ENCODE assay signal across 19 cellular contexts in the genomic region with DNA sequence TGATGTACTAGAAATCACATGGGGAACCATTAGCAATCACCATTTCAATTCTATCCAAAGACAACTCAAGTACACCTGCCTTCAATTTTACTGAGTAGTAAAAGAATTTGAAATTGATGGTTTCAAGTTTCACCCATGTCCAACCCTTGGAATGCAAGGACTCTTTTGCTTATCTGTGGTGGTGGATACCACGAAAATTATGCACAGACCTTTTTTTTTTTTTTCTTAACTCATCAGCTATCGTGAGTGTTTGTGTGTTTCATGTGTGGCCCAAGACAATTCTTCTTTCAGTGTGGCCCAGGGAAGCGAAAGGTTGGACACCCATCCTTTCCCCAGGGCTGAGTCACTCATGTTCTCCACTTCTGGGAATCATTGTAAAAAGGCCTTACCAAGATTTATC.
"Had no signal": no experiment of that assay in that cellular context is flagged by ENCODE, and none has a peak within 500 bp of the region (broad histone marks: within the 10 kb centered on the region; RNA-seq: fewer than 3 reads in every experiment).

No MANE protein-coding gene starts in this region.

- ATAC-seq: effector memory CD8-positive, alpha-beta T cell; natural killer cell; sciatic nerve; stimulated activated naive B cell treated with anti-CD40 and anti-IgM and Interleukin-4, amounts not matched to agents 10 μg/mL and 1 μg/mL and 100 μg/mL, for 72 hours; stimulated activated naive CD8-positive, alpha-beta T cell treated with anti-CD3 and anti-CD28 coated beads, Interleukin-15, amount 100 ng/mL, for 72 hours; upper lobe of right lung had no signal

- H3K4me1 Mint-ChIP-seq: natural killer cell; neural crest cell; stimulated activated naive B cell treated with anti-CD40 and anti-IgM and Interleukin-4, amounts not matched to agents 10 μg/mL and 1 μg/mL and 100 μg/mL, for 72 hours; stimulated activated naive CD8-positive, alpha-beta T cell treated with anti-CD3 and anti-CD28 coated beads, Interleukin-15, amount 100 ng/mL, for 72 hours had no signal

- H3K4me3 Mint-ChIP-seq: effector memory CD8-positive, alpha-beta T cell; natural killer cell; neural crest cell; stimulated activated naive B cell treated with anti-CD40 and anti-IgM and Interleukin-4, amounts not matched to agents 10 μg/mL and 1 μg/mL and 100 μg/mL, for 72 hours; stimulated activated naive CD8-positive, alpha-beta T cell treated with anti-CD3 and anti-CD28 coated beads, Interleukin-15, amount 100 ng/mL, for 72 hours had no signal

- H3K4me3 ChIP-seq: esophagus muscularis mucosa, skin epidermis, testis, tibial nerve, upper lobe of right lung, vagina had no signal

- H3K27ac Mint-ChIP-seq: effector memory CD8-positive, alpha-beta T cell; natural killer cell; stimulated activated naive B cell treated with anti-CD40 and anti-IgM and Interleukin-4, amounts not matched to agents 10 μg/mL and 1 μg/mL and 100 μg/mL, for 72 hours; stimulated activated naive CD8-positive, alpha-beta T cell treated with anti-CD3 and anti-CD28 coated beads, Interleukin-15, amount 100 ng/mL, for 72 hours had no signal

- H3K36me3 Mint-ChIP-seq: natural killer cell had no signal

- H3K9me3 Mint-ChIP-seq: effector memory CD8-positive, alpha-beta T cell; natural killer cell; neural crest cell had no signal

- DNase-seq: effector memory CD8-positive, alpha-beta T cell; foreskin melanocyte; hippocampal formation; kidney glomerular epithelial cell; mammary epithelial cell; natural killer cell; posterior cingulate gyrus; stimulated activated CD4-positive, alpha-beta T cell treated with anti-CD3 and anti-CD28 coated beads, Interleukin-2, amount 100 ng/mL, for 24 hours; stimulated activated CD4-positive, alpha-beta T cell treated with anti-CD3 and anti-CD28 coated beads, Interleukin-4, amount 100 ng/mL, for 4 hours; stimulated activated naive B cell treated with anti-CD40 and anti-IgM and Interleukin-4, amounts not matched to agents 10 μg/mL and 1 μg/mL and 100 μg/mL, for 72 hours; stimulated activated naive CD8-positive, alpha-beta T cell treated with anti-CD3 and anti-CD28 coated beads, Interleukin-15, amount 100 ng/mL, for 72 hours; testis; upper lobe of right lung had no signal
